Comparison of ENCODE assay signal across 1 cellular context in genomic region chr1:81804320-81804719, GRCh38.
TF ChIP-seq lines count a peak whose summit lies in the region.

No MANE protein-coding gene starts in this region.

TF ChIP-seq in liver, 16 proteins besides CTCF, POLR2A, EP300 and RAD21 (continued from another document):
- TF ChIP-seq FOXA1 (IDR thresholded peaks at IDR 0.05) (no peak), YY1 (IDR thresholded peaks at IDR 0.05) (no peak), FOXA2 (IDR thresholded peaks at IDR 0.05) (no peak), GABPA (IDR thresholded peaks at IDR 0.05 in 1 of 2, conservative IDR thresholded peaks at IDR 0.05 in 1 of 2) (no peak), ZBTB33 (IDR thresholded peaks at IDR 0.05) (no peak)
